ENCODE assay signal across 1 cellular context in genomic region chr2:42809876-42810125, GRCh38.
TF ChIP-seq lines count a peak whose summit lies in the region.

No MANE protein-coding gene starts in this region.

TF ChIP-seq in K562, 482 proteins besides CTCF, POLR2A, EP300 and RAD21 (continued from another document and continues in another):
- no peak for TF ChIP-seq MGA (IDR thresholded peaks at IDR 0.05)
- TF ChIP-seq, protein P1, sequence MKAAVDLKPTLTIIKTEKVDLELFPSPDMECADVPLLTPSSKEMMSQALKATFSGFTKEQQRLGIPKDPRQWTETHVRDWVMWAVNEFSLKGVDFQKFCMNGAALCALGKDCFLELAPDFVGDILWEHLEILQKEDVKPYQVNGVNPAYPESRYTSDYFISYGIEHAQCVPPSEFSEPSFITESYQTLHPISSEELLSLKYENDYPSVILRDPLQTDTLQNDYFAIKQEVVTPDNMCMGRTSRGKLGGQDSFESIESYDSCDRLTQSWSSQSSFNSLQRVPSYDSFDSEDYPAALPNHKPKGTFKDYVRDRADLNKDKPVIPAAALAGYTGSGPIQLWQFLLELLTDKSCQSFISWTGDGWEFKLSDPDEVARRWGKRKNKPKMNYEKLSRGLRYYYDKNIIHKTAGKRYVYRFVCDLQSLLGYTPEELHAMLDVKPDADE (conservative IDR thresholded peaks at IDR 0.05; ENCODE audit: control insufficient read depth, low read depth, low read length) = 0 out of 2 replicates have a peak, but pooled peaks have one; percentile 13
- TF ChIP-seq, protein P2, sequence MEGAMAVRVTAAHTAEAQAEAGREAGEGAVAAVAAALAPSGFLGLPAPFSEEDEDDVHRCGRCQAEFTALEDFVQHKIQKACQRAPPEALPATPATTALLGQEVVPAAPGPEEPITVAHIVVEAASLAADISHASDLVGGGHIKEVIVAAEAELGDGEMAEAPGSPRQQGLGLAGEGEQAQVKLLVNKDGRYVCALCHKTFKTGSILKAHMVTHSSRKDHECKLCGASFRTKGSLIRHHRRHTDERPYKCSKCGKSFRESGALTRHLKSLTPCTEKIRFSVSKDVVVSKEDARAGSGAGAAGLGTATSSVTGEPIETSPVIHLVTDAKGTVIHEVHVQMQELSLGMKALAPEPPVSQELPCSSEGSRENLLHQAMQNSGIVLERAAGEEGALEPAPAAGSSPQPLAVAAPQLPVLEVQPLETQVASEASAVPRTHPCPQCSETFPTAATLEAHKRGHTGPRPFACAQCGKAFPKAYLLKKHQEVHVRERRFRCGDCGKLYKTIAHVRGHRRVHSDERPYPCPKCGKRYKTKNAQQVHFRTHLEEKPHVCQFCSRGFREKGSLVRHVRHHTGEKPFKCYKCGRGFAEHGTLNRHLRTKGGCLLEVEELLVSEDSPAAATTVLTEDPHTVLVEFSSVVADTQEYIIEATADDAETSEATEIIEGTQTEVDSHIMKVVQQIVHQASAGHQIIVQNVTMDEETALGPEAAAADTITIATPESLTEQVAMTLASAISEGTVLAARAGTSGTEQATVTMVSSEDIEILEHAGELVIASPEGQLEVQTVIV (CRISPR knock-in tag; IDR thresholded peaks at IDR 0.05; ENCODE audit: borderline replicate concordance) = no peak
- TF ChIP-seq TAL1 (IDR thresholded peaks at IDR 0.05) = no peak
- no peak for TF ChIP-seq LARP7 (IDR thresholded peaks at IDR 0.05)
- TF ChIP-seq, protein P3, sequence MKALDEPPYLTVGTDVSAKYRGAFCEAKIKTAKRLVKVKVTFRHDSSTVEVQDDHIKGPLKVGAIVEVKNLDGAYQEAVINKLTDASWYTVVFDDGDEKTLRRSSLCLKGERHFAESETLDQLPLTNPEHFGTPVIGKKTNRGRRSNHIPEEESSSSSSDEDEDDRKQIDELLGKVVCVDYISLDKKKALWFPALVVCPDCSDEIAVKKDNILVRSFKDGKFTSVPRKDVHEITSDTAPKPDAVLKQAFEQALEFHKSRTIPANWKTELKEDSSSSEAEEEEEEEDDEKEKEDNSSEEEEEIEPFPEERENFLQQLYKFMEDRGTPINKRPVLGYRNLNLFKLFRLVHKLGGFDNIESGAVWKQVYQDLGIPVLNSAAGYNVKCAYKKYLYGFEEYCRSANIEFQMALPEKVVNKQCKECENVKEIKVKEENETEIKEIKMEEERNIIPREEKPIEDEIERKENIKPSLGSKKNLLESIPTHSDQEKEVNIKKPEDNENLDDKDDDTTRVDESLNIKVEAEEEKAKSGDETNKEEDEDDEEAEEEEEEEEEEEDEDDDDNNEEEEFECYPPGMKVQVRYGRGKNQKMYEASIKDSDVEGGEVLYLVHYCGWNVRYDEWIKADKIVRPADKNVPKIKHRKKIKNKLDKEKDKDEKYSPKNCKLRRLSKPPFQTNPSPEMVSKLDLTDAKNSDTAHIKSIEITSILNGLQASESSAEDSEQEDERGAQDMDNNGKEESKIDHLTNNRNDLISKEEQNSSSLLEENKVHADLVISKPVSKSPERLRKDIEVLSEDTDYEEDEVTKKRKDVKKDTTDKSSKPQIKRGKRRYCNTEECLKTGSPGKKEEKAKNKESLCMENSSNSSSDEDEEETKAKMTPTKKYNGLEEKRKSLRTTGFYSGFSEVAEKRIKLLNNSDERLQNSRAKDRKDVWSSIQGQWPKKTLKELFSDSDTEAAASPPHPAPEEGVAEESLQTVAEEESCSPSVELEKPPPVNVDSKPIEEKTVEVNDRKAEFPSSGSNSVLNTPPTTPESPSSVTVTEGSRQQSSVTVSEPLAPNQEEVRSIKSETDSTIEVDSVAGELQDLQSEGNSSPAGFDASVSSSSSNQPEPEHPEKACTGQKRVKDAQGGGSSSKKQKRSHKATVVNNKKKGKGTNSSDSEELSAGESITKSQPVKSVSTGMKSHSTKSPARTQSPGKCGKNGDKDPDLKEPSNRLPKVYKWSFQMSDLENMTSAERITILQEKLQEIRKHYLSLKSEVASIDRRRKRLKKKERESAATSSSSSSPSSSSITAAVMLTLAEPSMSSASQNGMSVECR (CRISPR knock-in tag; IDR thresholded peaks at IDR 0.05) = no peak
- no peak for TF ChIP-seq SNAPC5 (CRISPR knock-in tag; IDR thresholded peaks at IDR 0.05)
- TF ChIP-seq RBFOX2 (IDR thresholded peaks at IDR 0.05; ENCODE audit: low read depth, low read length) = peak; percentile 62; the same call in 1 of the 2 replicates
- TF ChIP-seq CTCFL (IDR thresholded peaks at IDR 0.05; ENCODE audit: borderline replicate concordance, insufficient read depth, low read depth, low read length, poor library complexity, severe bottlenecking) = peak; percentile 75
- TF ChIP-seq, protein P4, sequence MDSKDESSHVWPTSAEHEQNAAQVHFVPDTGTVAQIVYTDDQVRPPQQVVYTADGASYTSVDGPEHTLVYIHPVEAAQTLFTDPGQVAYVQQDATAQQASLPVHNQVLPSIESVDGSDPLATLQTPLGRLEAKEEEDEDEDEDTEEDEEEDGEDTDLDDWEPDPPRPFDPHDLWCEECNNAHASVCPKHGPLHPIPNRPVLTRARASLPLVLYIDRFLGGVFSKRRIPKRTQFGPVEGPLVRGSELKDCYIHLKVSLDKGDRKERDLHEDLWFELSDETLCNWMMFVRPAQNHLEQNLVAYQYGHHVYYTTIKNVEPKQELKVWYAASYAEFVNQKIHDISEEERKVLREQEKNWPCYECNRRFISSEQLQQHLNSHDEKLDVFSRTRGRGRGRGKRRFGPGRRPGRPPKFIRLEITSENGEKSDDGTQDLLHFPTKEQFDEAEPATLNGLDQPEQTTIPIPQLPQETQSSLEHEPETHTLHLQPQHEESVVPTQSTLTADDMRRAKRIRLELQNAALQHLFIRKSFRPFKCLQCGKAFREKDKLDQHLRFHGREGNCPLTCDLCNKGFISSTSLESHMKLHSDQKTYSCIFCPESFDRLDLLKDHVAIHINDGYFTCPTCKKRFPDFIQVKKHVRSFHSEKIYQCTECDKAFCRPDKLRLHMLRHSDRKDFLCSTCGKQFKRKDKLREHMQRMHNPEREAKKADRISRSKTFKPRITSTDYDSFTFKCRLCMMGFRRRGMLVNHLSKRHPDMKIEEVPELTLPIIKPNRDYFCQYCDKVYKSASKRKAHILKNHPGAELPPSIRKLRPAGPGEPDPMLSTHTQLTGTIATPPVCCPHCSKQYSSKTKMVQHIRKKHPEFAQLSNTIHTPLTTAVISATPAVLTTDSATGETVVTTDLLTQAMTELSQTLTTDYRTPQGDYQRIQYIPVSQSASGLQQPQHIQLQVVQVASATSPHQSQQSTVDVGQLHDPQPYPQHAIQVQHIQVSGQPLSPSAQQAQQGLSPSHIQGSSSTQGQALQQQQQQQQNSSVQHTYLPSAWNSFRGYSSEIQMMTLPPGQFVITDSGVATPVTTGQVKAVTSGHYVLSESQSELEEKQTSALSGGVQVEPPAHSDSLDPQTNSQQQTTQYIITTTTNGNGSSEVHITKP (IDR thresholded peaks at IDR 0.05; ENCODE audit: partially characterized antibody) = no peak
- peak in 1 of 3 experiments; percentile 87; a peak in 2 of 6 replicates for TF ChIP-seq ZBTB11 (CRISPR knock-in tag; IDR thresholded peaks at IDR 0.05)
- no peak for TF ChIP-seq FOXA3 (CRISPR knock-in tag; conservative IDR thresholded peaks at IDR 0.05 in 1 of 2, IDR thresholded peaks at IDR 0.05 in 1 of 2)
- TF ChIP-seq ZNF146 (CRISPR knock-in tag; IDR thresholded peaks at IDR 0.05; ENCODE audit: unreplicated experiment) = no peak
- TF ChIP-seq NCOR1 (IDR thresholded peaks at IDR 0.05) = no peak
- no peak for TF ChIP-seq SMARCB1 (IDR thresholded peaks at IDR 0.05; ENCODE audit: insufficient read length, low read depth)
- no peak for TF ChIP-seq TAF7 (tag; IDR thresholded peaks at IDR 0.05)
- TF ChIP-seq ZNF165 (CRISPR knock-in tag; IDR thresholded peaks at IDR 0.05; ENCODE audit: borderline replicate concordance) = no peak
